ENCODE assay signal across 15 cellular contexts in genomic region chr11:62445314-62445740, GRCh38. TPM values are rescaled to one million over a fixed set of nuclear protein-coding genes. Genes with fewer than 3 reads are reported as not detected.
DNase-seq lines count a peak whose midpoint lies in the region; ATAC-seq and TF ChIP-seq lines count a peak whose summit lies in the region.
"Had no signal": no experiment of that assay in that cellular context is flagged by ENCODE, and none has a peak within 500 bp of the region (broad histone marks: within the 10 kb centered on the region; RNA-seq: fewer than 3 reads in every experiment).

No MANE protein-coding gene starts in this region.

- TF ChIP-seq CTCF in mesothelial cell of epicardium (IDR thresholded peaks at IDR 0.05; ENCODE audit: unreplicated experiment) (no peak), upper lobe of right lung (IDR thresholded peaks at IDR 0.05) (no peak), GM13977 (IDR thresholded peaks at IDR 0.05; ENCODE audit: extremely low read depth, insufficient read depth, missing control alignments) (no peak)

- in situ Hi-C loops in GM13977 (cut with MboI; ENCODE audit: low pct_unique_long_range_greater_than_20kb, low sequenced_read_pairs, unreplicated experiment), result no loop called here

- no peak overlapping the region for H3K4me3 Mint-ChIP-seq in dendritic cell treated with granulocyte-macrophage colony-stimulating factor and Interleukin-4, amounts not matched to agents 40 ng/mL and 50 ng/mL, for 4 days
- no peak overlapping the region for H3K4me3 Mint-ChIP-seq in mesothelial cell of epicardium
- H3K4me3 Mint-ChIP-seq in stimulated activated naive B cell treated with anti-CD40 and anti-IgM and Interleukin-4, amounts not matched to agents 10 μg/mL and 1 μg/mL and 100 μg/mL, for 72 hours, result no peak overlapping the region

- H3K9me3 ChIP-seq in upper lobe of right lung, result no peaks in the 10 kb centered on the region

- peak overlapping the region; percentile 100 for H3K27ac Mint-ChIP-seq in dendritic cell treated with granulocyte-macrophage colony-stimulating factor and Interleukin-4, amounts not matched to agents 40 ng/mL and 50 ng/mL, for 4 days
- H3K27ac Mint-ChIP-seq in mesothelial cell of epicardium, result peak overlapping the region; percentile 44
- H3K27ac Mint-ChIP-seq in stimulated activated naive B cell treated with anti-CD40 and anti-IgM and Interleukin-4, amounts not matched to agents 10 μg/mL and 1 μg/mL and 100 μg/mL, for 72 hours, result no peak overlapping the region

- peaks cover 33% of the 10 kb centered on the region for H3K4me1 ChIP-seq in upper lobe of right lung

- H3K4me1 Mint-ChIP-seq in dendritic cell treated with granulocyte-macrophage colony-stimulating factor and Interleukin-4, amounts not matched to agents 40 ng/mL and 50 ng/mL, for 4 days (ENCODE audit: low read depth), result peaks cover 59% of the 10 kb centered on the region
- peaks cover 23% of the 10 kb centered on the region for H3K4me1 Mint-ChIP-seq in mesothelial cell of epicardium
- peaks cover 19 to 23% of the 10 kb centered on the region in 2 donors for H3K4me1 Mint-ChIP-seq in stimulated activated naive B cell treated with anti-CD40 and anti-IgM and Interleukin-4, amounts not matched to agents 10 μg/mL and 1 μg/mL and 100 μg/mL, for 72 hours

- H3K36me3 Mint-ChIP-seq in dendritic cell treated with granulocyte-macrophage colony-stimulating factor and Interleukin-4, amounts not matched to agents 40 ng/mL and 50 ng/mL, for 4 days (ENCODE audit: low read depth), result no peaks in the 10 kb centered on the region
- no peaks in the 10 kb centered on the region for H3K36me3 Mint-ChIP-seq in mesothelial cell of epicardium
- H3K36me3 Mint-ChIP-seq in stimulated activated naive B cell treated with anti-CD40 and anti-IgM and Interleukin-4, amounts not matched to agents 10 μg/mL and 1 μg/mL and 100 μg/mL, for 72 hours, result no peaks in the 10 kb centered on the region

- H3K4me3 ChIP-seq in upper lobe of right lung, result no peak overlapping the region

- ATAC-seq in upper lobe of right lung (no peak), GM18868 (IDR thresholded peaks at IDR 0.05; ENCODE audit: unreplicated experiment) (no peak)
- ATAC-seq in stimulated activated naive B cell treated with anti-CD40 and anti-IgM and Interleukin-4, amounts not matched to agents 10 μg/mL and 1 μg/mL and 100 μg/mL, for 72 hours (replicated peaks), result no peak

- H3K36me3 ChIP-seq in upper lobe of right lung, result no peaks in the 10 kb centered on the region

- no peaks in the 10 kb centered on the region for H3K9me3 Mint-ChIP-seq in dendritic cell treated with granulocyte-macrophage colony-stimulating factor and Interleukin-4, amounts not matched to agents 40 ng/mL and 50 ng/mL, for 4 days
- H3K9me3 Mint-ChIP-seq in mesothelial cell of epicardium, result no peaks in the 10 kb centered on the region
- H3K9me3 Mint-ChIP-seq in stimulated activated naive B cell treated with anti-CD40 and anti-IgM and Interleukin-4, amounts not matched to agents 10 μg/mL and 1 μg/mL and 100 μg/mL, for 72 hours, result no peaks in the 10 kb centered on the region
- H3K9me3 Mint-ChIP-seq: endodermal cell; stimulated activated naive CD8-positive, alpha-beta T cell treated with anti-CD3 and anti-CD28 coated beads, Interleukin-15, amount 100 ng/mL, for 72 hours had no signal

- H3K27me3 ChIP-seq in upper lobe of right lung, result no peaks in the 10 kb centered on the region

- H3K27ac ChIP-seq in upper lobe of right lung, result peak overlapping the region; percentile 87

- intact Hi-C loops in dendritic cell treated with granulocyte-macrophage colony-stimulating factor and Interleukin-4, amounts not matched to agents 40 ng/mL and 50 ng/mL, for 4 days (cut with micrococcal nuclease), result no loop called here
- intact Hi-C loops in upper lobe of right lung (cut with DNase I), result no loop called here

- H3K27me3 Mint-ChIP-seq in dendritic cell treated with granulocyte-macrophage colony-stimulating factor and Interleukin-4, amounts not matched to agents 40 ng/mL and 50 ng/mL, for 4 days, result peaks cover 2% of the 10 kb centered on the region
- no peaks in the 10 kb centered on the region for H3K27me3 Mint-ChIP-seq in mesothelial cell of epicardium (ENCODE audit: low read depth)
- H3K27me3 Mint-ChIP-seq in stimulated activated naive B cell treated with anti-CD40 and anti-IgM and Interleukin-4, amounts not matched to agents 10 μg/mL and 1 μg/mL and 100 μg/mL, for 72 hours, result peaks cover 9 to 17% of the 10 kb centered on the region in 2 donors

- DNase-seq in NCI-H526 treated with DMSO at 0.1 percent for 48 hours (lab: John Stamatoyannopoulos, UW) (peak; percentile 94), mesothelial cell of epicardium (ENCODE audit: low spot score in 2 of 2, unreplicated experiment in 2 of 2) (no peak), upper lobe of right lung (no peak), NCI-H146 (lab: John Stamatoyannopoulos, UW) (no peak), GM13977 (ENCODE audit: low spot score) (no peak)
- DNase-seq in stimulated activated naive B cell treated with anti-CD40 and anti-IgM and Interleukin-4, amounts not matched to agents 10 μg/mL and 1 μg/mL and 100 μg/mL, for 72 hours, result no peak
- DNase-seq: endodermal cell; GF-D8; NCI-H524; stimulated activated CD4-positive, alpha-beta T cell treated with anti-CD3 and anti-CD28 coated beads, Interleukin-12 subunit alpha, Interleukin-12 subunit beta, amount 100 ng/mL, for 4 hours; stimulated activated naive CD8-positive, alpha-beta T cell treated with anti-CD3 and anti-CD28 coated beads, Interleukin-15, amount 100 ng/mL, for 72 hours had no signal

RNA-seq across cellular contexts. Expression of gene SCGB1A1, which starts 26.5 kb away (rescaled TPM):
- total RNA-seq in mesothelial cell of epicardium, result not detected in 3 replicates
- total RNA-seq in upper lobe of right lung, result 5.4 TPM
- total RNA-seq: endodermal cell; left colon; T-helper 2 cell treated with Interferon-gamma antibody and Interleukin-4, amounts not matched to agents 100 ng/mL and 5 ng/mL, for 36 hours had no signal
